ENCODE assay signal across 16 cellular contexts in genomic region chr6:18088419-18089296, GRCh38.
"Had no signal": no experiment of that assay in that cellular context is flagged by ENCODE, and none has a peak within 500 bp of the region (broad histone marks: within the 10 kb centered on the region; RNA-seq: fewer than 3 reads in every experiment).

No MANE protein-coding gene starts in this region.

- DNase-seq: activated CD4-positive, alpha-beta memory T cell treated with anti-CD3 and anti-CD28 coated beads for 36 hours; activated CD4-positive, alpha-beta T cell treated with anti-CD3 and anti-CD28 coated beads for 4 hours; activated gamma-delta T cell treated with Interleukin-2 at 50 U/mL for 16 hours; activated T-cell treated with anti-CD3 and anti-CD28 coated beads for 4 hours; effector memory CD4-positive, alpha-beta T cell; foreskin fibroblast; hippocampal formation; islet precursor cell; left colon; occipital lobe; retina; spleen; stimulated activated CD4-positive, alpha-beta T cell treated with anti-CD3 and anti-CD28 coated beads, Interleukin-4, amount 100 ng/mL, for 4 hours had no signal

- H3K27ac ChIP-seq: cardiac muscle cell, spleen had no signal

- H3K4me1 ChIP-seq: spleen had no signal

- ATAC-seq: left colon; stimulated activated memory B cell treated with anti-CD40 and anti-IgM and Interleukin-4, amounts not matched to agents 10 μg/mL and 1 μg/mL and 100 μg/mL, for 72 hours; WTC11 had no signal

- H3K27me3 ChIP-seq: cardiac muscle cell, spleen had no signal

- H3K4me3 ChIP-seq: cardiac muscle cell, spleen had no signal

- H3K36me3 ChIP-seq: cardiac muscle cell, spleen had no signal
